ENCODE assay signal across 10 cellular contexts in the genomic region with DNA sequence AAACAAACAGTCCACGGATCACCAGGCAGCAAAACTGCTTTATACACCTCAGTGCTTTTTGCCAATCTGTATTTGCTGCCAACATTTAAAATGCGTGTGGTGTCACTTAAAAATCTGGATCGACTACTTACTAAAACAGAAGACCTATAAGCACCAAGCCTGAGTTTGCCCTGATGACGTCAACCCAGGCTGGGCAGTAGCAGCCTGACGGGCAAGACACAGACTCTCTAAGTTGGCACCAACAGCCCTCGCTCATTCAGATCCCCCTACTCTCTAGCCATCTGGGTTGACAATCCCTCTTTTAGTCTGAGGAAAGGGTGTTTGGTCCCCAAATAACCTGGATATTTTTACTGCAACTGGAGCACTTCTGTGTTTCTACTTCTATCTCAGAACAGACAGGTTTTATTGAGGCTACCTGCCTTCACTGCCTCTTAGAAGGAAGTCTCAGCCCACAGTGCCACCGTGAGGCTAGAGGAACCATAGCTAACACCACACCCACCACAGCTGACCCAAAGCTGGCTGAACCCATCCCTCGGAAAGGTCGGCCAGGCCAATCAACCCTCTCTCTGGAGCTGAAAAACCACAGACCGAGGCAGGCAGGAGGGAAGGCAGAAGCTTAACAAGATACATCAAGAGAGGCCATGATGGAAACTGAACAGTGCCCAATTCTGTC. TPM values are rescaled to one million over a fixed set of nuclear protein-coding genes. Genes with fewer than 3 reads are reported as not detected.
DNase-seq lines count a peak whose midpoint lies in the region; ATAC-seq and TF ChIP-seq lines count a peak whose summit lies in the region.
"Had no signal": no experiment of that assay in that cellular context is flagged by ENCODE, and none has a peak within 500 bp of the region (broad histone marks: within the 10 kb centered on the region; RNA-seq: fewer than 3 reads in every experiment).

No MANE protein-coding gene starts in this region.

- H3K79me2 ChIP-seq in PC-3 (ENCODE audit: low read length) = peaks cover 80% of the 10 kb centered on the region

- DNase-seq in GM10248 (ENCODE audit: extremely low spot score) (no peak), PC-3 (no peak), fibroblast of pulmonary artery (ENCODE audit: low read depth) (peak; percentile 10), neural crest cell (ENCODE audit: low read depth, low spot score) (no peak), ascending aorta (ENCODE audit: low spot score in 2 of 2) (no peak)
- DNase-seq in stimulated activated effector memory CD8-positive, alpha-beta T cell treated with anti-CD3 and anti-CD28 coated beads, Interleukin-12 subunit alpha, Interleukin-12 subunit beta, amount 100 ng/mL, for 72 hours (ENCODE audit: low spot score in 2 of 2) = no peak
- DNase-seq in activated CD4-positive, alpha-beta T cell treated with anti-CD3 and anti-CD28 coated beads, Interleukin-2, amount 50 U/mL, for 48 hours = no peak
- DNase-seq: NCI-H345, right cardiac atrium had no signal

- BruUV-seq in PC-3 (replicated peaks; lab: Mats Ljungman, UMichigan) = no TSS peak

- H3K36me3 ChIP-seq in PC-3 (ENCODE audit: low read depth, low read length) = peaks cover 63% of the 10 kb centered on the region
- peaks cover 57 to 73% of the 10 kb centered on the region in 2 donors for H3K36me3 ChIP-seq in ascending aorta

- H3K4me1 ChIP-seq in PC-3 (ENCODE audit: insufficient read depth, low read length) = no peaks in the 10 kb centered on the region
- H3K4me1 ChIP-seq in ascending aorta = no peaks in the 10 kb centered on the region

- no peak overlapping the region for H2AFZ ChIP-seq in PC-3 (ENCODE audit: low read length)

- H3K9ac ChIP-seq in PC-3 (ENCODE audit: low read length) = no peak overlapping the region

- peaks cover 18% of the 10 kb centered on the region for H3K4me1 Mint-ChIP-seq in neural crest cell
- peaks cover 36% of the 10 kb centered on the region for H3K4me1 Mint-ChIP-seq in stimulated activated effector memory CD8-positive, alpha-beta T cell treated with anti-CD3 and anti-CD28 coated beads, Interleukin-12 subunit alpha, Interleukin-12 subunit beta, amount 100 ng/mL, for 72 hours

- H3K27me3 ChIP-seq in PC-3 (ENCODE audit: low read length) (no peaks in the 10 kb centered on the region), ascending aorta (no peaks in the 10 kb centered on the region)

- POLR2A ChIA-PET in GM10248 (lab: Yijun Ruan, JAX) = no interaction called here
- POLR2A ChIA-PET in PC-3 (lab: Charles Lee; ENCODE audit: unreplicated experiment) = no interaction called here

- no peak overlapping the region for H3K4me2 ChIP-seq in PC-3 (ENCODE audit: low read length)

- peak; percentile 15 for TF ChIP-seq CTCF in GM10248 (IDR thresholded peaks at IDR 0.05; ENCODE audit: control extremely low read depth, extremely low read depth, low read depth, missing control alignments)
- peak; percentile 50 for TF ChIP-seq CTCF in PC-3 (conservative IDR thresholded peaks at IDR 0.05; ENCODE audit: low read depth, low read length)
- no peak for TF ChIP-seq CTCF in fibroblast of pulmonary artery (IDR thresholded peaks at IDR 0.05; ENCODE audit: low read length, missing control alignments)
- TF ChIP-seq CTCF in neural crest cell (conservative IDR thresholded peaks at IDR 0.05) = no peak
- TF ChIP-seq CTCF in ascending aorta (IDR thresholded peaks at IDR 0.05) = no peak

- no peaks in the 10 kb centered on the region for H3K27me3 Mint-ChIP-seq in neural crest cell (ENCODE audit: low read depth)

- H4K20me1 ChIP-seq in PC-3 (ENCODE audit: low read length) = peaks cover 10% of the 10 kb centered on the region; the same call in 1 of the 2 replicates

- intact Hi-C loops in PC-3 (cut with micrococcal nuclease) = no loop called here
- intact Hi-C loops in ascending aorta (cut with DNase I) = no loop called here

- no peaks in the 10 kb centered on the region for H3F3A ChIP-seq in PC-3 (ENCODE audit: low read length, unreplicated experiment)

- ATAC-seq in PC-3 = peak; percentile 80
- ATAC-seq in stimulated activated effector memory CD8-positive, alpha-beta T cell treated with anti-CD3 and anti-CD28 coated beads, Interleukin-12 subunit alpha, Interleukin-12 subunit beta, amount 100 ng/mL, for 72 hours = no peak
- no peak for ATAC-seq in HG03159 (IDR thresholded peaks at IDR 0.05; ENCODE audit: unreplicated experiment)

- H3K27ac ChIP-seq in PC-3 (ENCODE audit: low read length) (no peak overlapping the region), ascending aorta (no peak overlapping the region)

- H3K4me3 ChIP-seq in PC-3 (ENCODE audit: low read length) (no peak overlapping the region), fibroblast of pulmonary artery (replicated peaks; ENCODE audit: low read depth, low read length) (no peak overlapping the region), ascending aorta (no peak overlapping the region)

- CTCF ChIA-PET in GM10248 (lab: Yijun Ruan, JAX) = no interaction called here
- CTCF ChIA-PET in PC-3 (lab: Charles Lee) = interaction anchor here (0.6 kb wide), 2 partner anchors 31 to 230 kb away, joined by 3 to 8 read pairs; no protein-coding TSS in a partner anchor

- H3K9me3 ChIP-seq in PC-3 (ENCODE audit: low read length) (no peaks in the 10 kb centered on the region), ascending aorta (no peaks in the 10 kb centered on the region)

- no peaks in the 10 kb centered on the region for H3K9me2 ChIP-seq in PC-3 (replicated peaks; ENCODE audit: low read length)

- no peaks in the 10 kb centered on the region for H3K9me3 Mint-ChIP-seq in neural crest cell
- H3K9me3 Mint-ChIP-seq in stimulated activated effector memory CD8-positive, alpha-beta T cell treated with anti-CD3 and anti-CD28 coated beads, Interleukin-12 subunit alpha, Interleukin-12 subunit beta, amount 100 ng/mL, for 72 hours = no peaks in the 10 kb centered on the region

- H3K27ac Mint-ChIP-seq in neural crest cell (ENCODE audit: unreplicated experiment) = no peak overlapping the region
- no peak overlapping the region for H3K27ac Mint-ChIP-seq in stimulated activated effector memory CD8-positive, alpha-beta T cell treated with anti-CD3 and anti-CD28 coated beads, Interleukin-12 subunit alpha, Interleukin-12 subunit beta, amount 100 ng/mL, for 72 hours

- H3K36me3 Mint-ChIP-seq in neural crest cell (ENCODE audit: low read depth) = peaks cover 18% of the 10 kb centered on the region
- H3K36me3 Mint-ChIP-seq in stimulated activated effector memory CD8-positive, alpha-beta T cell treated with anti-CD3 and anti-CD28 coated beads, Interleukin-12 subunit alpha, Interleukin-12 subunit beta, amount 100 ng/mL, for 72 hours = peaks cover 100% of the 10 kb centered on the region

- peak overlapping the region; percentile 17 for H3K4me3 Mint-ChIP-seq in neural crest cell
- no peak overlapping the region for H3K4me3 Mint-ChIP-seq in stimulated activated effector memory CD8-positive, alpha-beta T cell treated with anti-CD3 and anti-CD28 coated beads, Interleukin-12 subunit alpha, Interleukin-12 subunit beta, amount 100 ng/mL, for 72 hours

RNA-seq across cellular contexts. Expression of a gene that starts 6.9 kb away (rescaled TPM):
- total RNA-seq in PC-3 (2014; rRNA removed) = 48.9 and 56.9 TPM in 2 replicates
- total RNA-seq in neural crest cell = 149 and 160 TPM in 2 replicates
- total RNA-seq in ascending aorta = 23.6 TPM

RNA-seq across cellular contexts. Expression of a gene that starts 7.0 kb away (rescaled TPM):
- total RNA-seq in PC-3 (2014; rRNA removed) (102 and 114 TPM in 2 replicates), neural crest cell (52.5 and 57.9 TPM in 2 replicates), ascending aorta (34.7 TPM)

RNA-seq across cellular contexts. Expression of a gene that starts 37.4 kb away (rescaled TPM):
- total RNA-seq in PC-3 (2014; rRNA removed) = 8.0 and 8.8 TPM in 2 replicates
- 10.5 and 11.1 TPM in 2 replicates for total RNA-seq in neural crest cell
- 8.9 TPM for total RNA-seq in ascending aorta

Comparison
In these comparisons a context has a peak if more than half of its experiments do, and no peak if none do; other contexts are left out.
1. CTCF ChIP-seq: peak in GM10248 (single experiment) and PC-3 (single experiment); none in fibroblast of pulmonary artery (single experiment), neural crest cell (single experiment) and ascending aorta (0 of 3).